In the genomic region with DNA sequence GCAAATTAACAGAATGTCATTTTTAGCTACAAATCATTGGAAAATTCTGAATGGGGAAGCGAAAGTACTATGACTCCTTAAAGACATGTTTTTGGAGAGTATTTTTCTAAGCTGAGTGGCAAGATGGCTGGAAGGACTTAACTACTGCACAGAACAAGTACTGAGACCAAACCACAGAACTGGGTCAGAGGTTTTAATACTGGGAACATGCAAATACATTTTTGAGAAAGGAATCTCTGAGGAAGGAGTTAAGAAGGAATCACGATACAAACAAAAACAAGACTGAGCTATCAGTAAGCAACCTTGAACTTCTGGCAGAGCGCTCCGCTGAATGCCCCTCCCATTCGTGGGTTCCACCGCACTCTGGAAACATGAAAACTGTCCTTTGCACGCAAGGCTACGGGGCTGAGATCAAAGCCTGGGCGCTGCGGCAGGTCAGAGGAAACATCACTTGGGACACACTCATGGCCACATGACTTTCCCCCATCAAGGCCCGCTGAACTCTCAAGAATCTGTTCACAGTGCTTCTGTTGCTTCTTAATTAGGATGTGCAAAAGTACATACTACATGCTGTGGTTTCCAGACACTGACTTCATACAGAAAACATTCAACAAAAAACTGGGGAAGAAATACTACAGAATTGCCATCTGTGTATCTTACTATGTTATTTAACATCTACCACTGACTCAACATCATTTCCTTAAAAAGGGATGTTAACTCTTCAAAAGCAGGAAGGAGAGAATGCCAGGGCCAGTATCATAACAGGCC, we compare ENCODE assay signal across 8 cellular contexts. TPM values are rescaled to one million over a fixed set of nuclear protein-coding genes. Genes with fewer than 3 reads are reported as not detected.
DNase-seq lines count a peak whose midpoint lies in the region; ATAC-seq and TF ChIP-seq lines count a peak whose summit lies in the region.

No MANE protein-coding gene starts in this region.

- no peaks in the 10 kb centered on the region for H3K36me3 ChIP-seq in Caco-2 (ENCODE audit: control insufficient read depth, insufficient read depth, low read length)
- H3K36me3 ChIP-seq in BE2C: no peaks in the 10 kb centered on the region; the same call in none of the 2 replicates

- peaks cover 10% of the 10 kb centered on the region for H3K36me3 Mint-ChIP-seq in Caco-2 (ENCODE audit: insufficient read depth, unreplicated experiment)

- BruUV-seq in Caco-2 (replicated peaks; lab: Mats Ljungman, UMichigan): no TSS peak

- H3K27me3 Mint-ChIP-seq in Caco-2 (ENCODE audit: insufficient read depth, unreplicated experiment): no peaks in the 10 kb centered on the region

- CTCF ChIA-PET in Caco-2 (lab: Charles Lee): no interaction called here

- no peak for TF ChIP-seq CTCF in HL-60 (IDR thresholded peaks at IDR 0.05; ENCODE audit: insufficient read depth, low read length)
- TF ChIP-seq CTCF in fibroblast of mammary gland (conservative IDR thresholded peaks at IDR 0.05; ENCODE audit: control insufficient read depth, insufficient read depth, low read depth, low read length): no peak
- TF ChIP-seq CTCF in Caco-2 (IDR thresholded peaks at IDR 0.05; ENCODE audit: insufficient read depth in 1 of 2, low read depth in 1 of 2, low read length in 1 of 2, severe bottlenecking in 1 of 2, unreplicated experiment in 1 of 2): no peak
- no peak for TF ChIP-seq CTCF in BE2C (IDR thresholded peaks at IDR 0.05; ENCODE audit: low read depth, low read length)

- H3K9me3 Mint-ChIP-seq in Caco-2 (ENCODE audit: unreplicated experiment): no peaks in the 10 kb centered on the region

- no peaks in the 10 kb centered on the region for H3K9me3 ChIP-seq in Caco-2
- no peaks in the 10 kb centered on the region for H3K9me3 ChIP-seq in BE2C

- H3K4me3 ChIP-seq in HL-60 (replicated peaks; ENCODE audit: insufficient read depth, low read length): no peak overlapping the region
- peak overlapping the region; percentile 33 for H3K4me3 ChIP-seq in fibroblast of mammary gland (ENCODE audit: control insufficient read depth, low read depth, low read length)
- H3K4me3 ChIP-seq in Caco-2 (ENCODE audit: low read depth, low read length): no peak overlapping the region
- H3K4me3 ChIP-seq in BE2C (ENCODE audit: low read depth, low read length): no peak overlapping the region

- peak overlapping the region; percentile 32 for H3K27ac ChIP-seq in HL-60 (replicated peaks)

- H3K27ac Mint-ChIP-seq in Caco-2 (ENCODE audit: unreplicated experiment): no peak overlapping the region

- ATAC-seq in GM21390 (IDR thresholded peaks at IDR 0.05; ENCODE audit: unreplicated experiment): peak; percentile 79

- intact Hi-C loops in Caco-2 (cut with micrococcal nuclease; ENCODE audit: unreplicated experiment): no loop called here

- no peaks in the 10 kb centered on the region for H3K27me3 ChIP-seq in HL-60 (ENCODE audit: insufficient read depth, poor library complexity, severe bottlenecking)
- H3K27me3 ChIP-seq in Caco-2 (replicated peaks; ENCODE audit: control insufficient read depth, insufficient read depth, low read length): no peaks in the 10 kb centered on the region
- no peaks in the 10 kb centered on the region for H3K27me3 ChIP-seq in BE2C

- H3K4me1 Mint-ChIP-seq in Caco-2 (ENCODE audit: low read depth, unreplicated experiment): no peaks in the 10 kb centered on the region

- DNase-seq in COLO829 (ENCODE audit: low spot score) (peak; percentile 78), HL-60 (ENCODE audit: low read depth in 1 of 2, low spot score in 1 of 2) (peak; percentile 21 to 81), fibroblast of mammary gland (ENCODE audit: low read depth) (peak; percentile 89), pulmonary artery endothelial cell (ENCODE audit: low read depth, low spot score) (peak; percentile 77), Caco-2 (no peak), BE2C (no peak)
- peak; percentile 37 to 53 for DNase-seq in activated CD4-positive, alpha-beta T cell treated with anti-CD3 and anti-CD28 coated beads, Interleukin-2, amount 50 U/mL, for 48 hours

- H3K4me1 ChIP-seq in Caco-2 (peaks cover 4% of the 10 kb centered on the region; the same call in 1 of the 2 replicates), BE2C (no peaks in the 10 kb centered on the region)

- POLR2A ChIA-PET in Caco-2 (lab: Charles Lee): no interaction called here

- H3K4me3 Mint-ChIP-seq in Caco-2 (ENCODE audit: unreplicated experiment): no peak overlapping the region

RNA-seq across cellular contexts. Expression of a gene that starts 27.8 kb away (rescaled TPM):
- 11.0 and 13.4 TPM in 2 replicates for total RNA-seq in pulmonary artery endothelial cell
- total RNA-seq in Caco-2 (2022): 26.4 and 37.3 TPM in 2 replicates
- polyA plus RNA-seq in BE2C (2012; ENCODE audit: insufficient read depth, insufficient read length, low read depth): 13.5 TPM

Comparison
In these comparisons a context has a peak if more than half of its experiments do, and no peak if none do; other contexts are left out.
1. DNase-seq: peak in COLO829 (single experiment), HL-60 (2 of 2), activated CD4-positive, alpha-beta T cell treated with anti-CD3 and anti-CD28 coated beads, Interleukin-2, amount 50 U/mL, for 48 hours (2 of 2), fibroblast of mammary gland (single experiment) and pulmonary artery endothelial cell (single experiment); none in Caco-2 (0 of 2) and BE2C (single experiment).